25 cellular contexts compared by ENCODE assay signal in the genomic region with DNA sequence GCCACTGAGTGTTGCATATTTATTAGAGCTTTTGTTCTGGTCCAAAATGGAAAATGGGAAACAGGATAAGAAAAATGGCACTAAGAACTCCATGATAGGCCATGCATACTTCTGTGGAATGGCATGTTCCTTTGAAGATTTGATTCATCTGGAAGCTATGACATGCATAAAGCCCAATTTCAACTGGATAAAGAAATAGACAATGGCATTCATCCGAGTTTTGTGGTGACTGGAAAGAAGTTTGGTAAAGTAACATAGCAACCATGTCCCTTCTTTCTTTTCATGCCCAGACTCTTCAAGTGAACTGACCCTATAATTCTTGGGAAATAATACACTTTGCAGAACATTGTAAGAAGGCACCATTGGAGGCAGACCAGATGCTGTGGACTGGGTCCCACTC.
DNase-seq lines count a peak whose midpoint lies in the region; ATAC-seq and TF ChIP-seq lines count a peak whose summit lies in the region.
"Had no signal": no experiment of that assay in that cellular context is flagged by ENCODE, and none has a peak within 500 bp of the region (broad histone marks: within the 10 kb centered on the region; RNA-seq: fewer than 3 reads in every experiment).

No MANE protein-coding gene starts in this region.

- TF ChIP-seq POLR2A in esophagus squamous epithelium (IDR thresholded peaks at IDR 0.05) = no peak

- no peaks in the 10 kb centered on the region for H4K20me1 ChIP-seq in osteoblast (ENCODE audit: insufficient read depth, low read length)

- intact Hi-C loops in esophagus squamous epithelium (cut with DNase I) = no loop called here

- H3K9me3 ChIP-seq in osteoblast (ENCODE audit: low read depth, low read length) (no peaks in the 10 kb centered on the region), esophagus squamous epithelium (no peaks in the 10 kb centered on the region)
- H3K9me3 ChIP-seq: ascending aorta, left ventricle myocardium inferior, pancreas had no signal

- H3K4me2 ChIP-seq in osteoblast (ENCODE audit: insufficient read depth, low read length) = peak overlapping the region; percentile 65

- H3K27me3 ChIP-seq in osteoblast (ENCODE audit: insufficient read depth, low read length) (no peaks in the 10 kb centered on the region), esophagus squamous epithelium (no peaks in the 10 kb centered on the region)
- H3K27me3 ChIP-seq: ascending aorta, hepatocyte, pancreas had no signal

- H3K4me3 ChIP-seq in astrocyte of the spinal cord (ENCODE audit: low read depth, low read length) (no peak overlapping the region), osteoblast (ENCODE audit: insufficient read depth, low read length) (peak overlapping the region; percentile 27), esophagus squamous epithelium (no peak overlapping the region)
- H3K4me3 ChIP-seq: ascending aorta, hepatocyte, left ventricle myocardium inferior, pancreas had no signal

- no peaks in the 10 kb centered on the region for H3K79me2 ChIP-seq in osteoblast (ENCODE audit: insufficient read depth, low read length)
- H3K79me2 ChIP-seq: hepatocyte had no signal

- no peak for ATAC-seq in HG03039 (IDR thresholded peaks at IDR 0.05; ENCODE audit: unreplicated experiment)
- ATAC-seq: natural killer cell treated with Interleukin-12 subunit alpha and Interleukin-12 subunit beta and Interleukin-15 and Interleukin-18, amount 100 ng/mL, for 72 hours; pancreas; Right ventricle myocardium inferior; stimulated activated memory B cell treated with anti-CD40 and anti-IgM and Interleukin-4, amounts not matched to agents 10 μg/mL and 1 μg/mL and 100 μg/mL, for 72 hours; WTC11 had no signal

- H2AFZ ChIP-seq in osteoblast (ENCODE audit: low read length) = no peak overlapping the region
- H2AFZ ChIP-seq: hepatocyte had no signal

- WGBS in esophagus squamous epithelium, 2 donors = 73 to 75% methylated on average over 1 of the region's 1 CpG

- no peak for TF ChIP-seq CTCF in astrocyte of the spinal cord (IDR thresholded peaks at IDR 0.05; ENCODE audit: low read depth, low read length)
- TF ChIP-seq CTCF in osteoblast (IDR thresholded peaks at IDR 0.05; ENCODE audit: extremely low read depth, low read depth, low read length) = no peak
- TF ChIP-seq CTCF in esophagus squamous epithelium (IDR thresholded peaks at IDR 0.05) = no peak

- H3K36me3 ChIP-seq in osteoblast (ENCODE audit: insufficient read depth, low read length) (no peaks in the 10 kb centered on the region), esophagus squamous epithelium (no peaks in the 10 kb centered on the region)
- H3K36me3 ChIP-seq: ascending aorta, left ventricle myocardium inferior, pancreas had no signal

- DNase-seq in EH (ENCODE audit: low read depth) = peak; percentile 59
- peak; percentile 21 for DNase-seq in LHCN-M2 (ENCODE audit: low read depth)
- DNase-seq in astrocyte of the spinal cord (ENCODE audit: low read depth, low spot score) = peak; percentile 28
- DNase-seq in osteoblast (ENCODE audit: insufficient read length, low spot score, missing footprints) = no peak
- no peak for DNase-seq in OCI-M1 (lab: John Stamatoyannopoulos, UW)
- DNase-seq in esophagus squamous epithelium (lab: John Stamatoyannopoulos, UW) = no peak
- no peak for DNase-seq in substantia nigra (lab: John Stamatoyannopoulos, UW)
- DNase-seq: activated CD4-positive, alpha-beta T cell treated with anti-CD3 and anti-CD28 coated beads, Interleukin-2, amount 50 U/mL, for 4 hours; activated CD8-positive, alpha-beta memory T cell treated with anti-CD3 and anti-CD28 coated beads, Interleukin-2, amount 50 U/mL, for 48 hours; GOT3; immature natural killer cell; Kasumi-1; left ventricle myocardium inferior; NCI-H1048; NCI-H187; NCI-H526 treated with DMSO at 0.1 percent for 48 hours; pancreas; stimulated activated CD4-positive, alpha-beta T cell treated with anti-CD3 and anti-CD28 coated beads, Interleukin-4, amount 100 ng/mL, for 1 hour had no signal

- peak overlapping the region; percentile 80 for H3K27ac ChIP-seq in osteoblast (ENCODE audit: low read depth, low read length)
- H3K27ac ChIP-seq in esophagus squamous epithelium = no peak overlapping the region
- no peak overlapping the region for H3K27ac ChIP-seq in substantia nigra (ENCODE audit: low read depth, low read length, poor library complexity, severe bottlenecking)
- H3K27ac ChIP-seq: ascending aorta, hepatocyte, pancreas had no signal

- H3K4me1 ChIP-seq in osteoblast (ENCODE audit: insufficient read depth, low read length) (peaks cover 23% of the 10 kb centered on the region), esophagus squamous epithelium (no peaks in the 10 kb centered on the region)
- H3K4me1 ChIP-seq: ascending aorta, pancreas had no signal

- in situ Hi-C loops in astrocyte of the spinal cord (cut with HindIII; ENCODE audit: low sequenced_read_pairs) = no loop called here

Comparison
In these comparisons a context has a peak if more than half of its experiments do, and no peak if none do; other contexts are left out.
1. DNase-seq: peak in EH (single experiment), LHCN-M2 (single experiment) and astrocyte of the spinal cord (single experiment); none in osteoblast (single experiment), OCI-M1 (single experiment), esophagus squamous epithelium (single experiment) and substantia nigra (0 of 49).